8 cellular contexts compared by ENCODE assay signal in genomic region chr18:50280707-50281294, GRCh38. TPM values are rescaled to one million over a fixed set of nuclear protein-coding genes. Genes with fewer than 3 reads are reported as not detected.
DNase-seq lines count a peak whose midpoint lies in the region; ATAC-seq, FAIRE-seq and TF ChIP-seq lines count a peak whose summit lies in the region.

No MANE protein-coding gene starts in this region.

- CTCF ChIA-PET in SK-N-SH (lab: Yijun Ruan, JAX): interaction anchor here (1.2 to 4.6 kb wide), 4 partner anchors 14 to 422 kb away, joined by 3 to 23 read pairs (median 4); partner anchors contain the start of gene CFAP53

- dilution Hi-C loops in keratinocyte (cut with MboI; ENCODE audit: extremely low pct_ligation_motif_present, low sequenced_read_pairs): no loop called here

- H3K4me3 ChIP-seq in SK-N-SH (ENCODE audit: low read depth in 2 of 2, low read length in 1 of 2) (peak overlapping the region; percentile 86 to 99), keratinocyte (ENCODE audit: control insufficient read depth in 2 of 3, extremely low read depth in 1 of 3, insufficient read depth in 2 of 3, low read depth in 1 of 3, low read length in 3 of 3) (peak overlapping the region; percentile 85 to 100 (median 99)), subcutaneous abdominal adipose tissue (ENCODE audit: low read depth in 1 of 5, low read length in 5 of 5) (peak overlapping the region; percentile 92 to 100 (median 96))

- H4K20me1 ChIP-seq in SK-N-SH (ENCODE audit: insufficient read depth) (0 out of 2 replicates have a peak, but pooled peaks cover 6% of the 10 kb centered on the region), keratinocyte (ENCODE audit: control insufficient read depth, extremely low read depth, insufficient read depth, low read length) (no peaks in the 10 kb centered on the region)

- 1% methylated on average over 16 of the region's 16 CpGs for WGBS in SK-N-SH (ENCODE audit: low lambda C conversion rate)

- peaks cover 31% of the 10 kb centered on the region for H3K4me1 Mint-ChIP-seq in activated naive CD8-positive, alpha-beta T cell treated with anti-CD3 and anti-CD28 coated beads, Interleukin-2, amount 10 ng/mL, durations not matched to agents 7 days and 5 days

- H3K27me3 ChIP-seq in SK-N-SH (ENCODE audit: insufficient read depth) (no peaks in the 10 kb centered on the region), keratinocyte (ENCODE audit: control insufficient read depth, extremely low read depth, insufficient read depth, low read length) (no peaks in the 10 kb centered on the region), subcutaneous abdominal adipose tissue (ENCODE audit: control insufficient read depth in 5 of 5, insufficient read depth in 4 of 5, low read length in 5 of 5) (no peaks in the 10 kb centered on the region)

- H2AFZ ChIP-seq in SK-N-SH (ENCODE audit: low read depth) (peak overlapping the region; percentile 77), keratinocyte (ENCODE audit: control insufficient read depth, low read length) (peak overlapping the region; percentile 89)

- H3K9me3 ChIP-seq in SK-N-SH (no peaks in the 10 kb centered on the region), keratinocyte (ENCODE audit: control insufficient read depth, low read depth, low read length) (no peaks in the 10 kb centered on the region), subcutaneous abdominal adipose tissue (ENCODE audit: control insufficient read depth in 5 of 5, low read length in 5 of 5) (no peaks in the 10 kb centered on the region)

- peaks cover 3% of the 10 kb centered on the region for H3K9me1 ChIP-seq in keratinocyte (ENCODE audit: control insufficient read depth, extremely low read depth, insufficient read depth, low read length)

- H3K79me2 ChIP-seq in SK-N-SH (ENCODE audit: insufficient read depth) (peaks cover 41% of the 10 kb centered on the region), keratinocyte (ENCODE audit: control insufficient read depth, insufficient read depth, low read length) (peaks cover 61% of the 10 kb centered on the region)

- H3K4me2 ChIP-seq in SK-N-SH (peak overlapping the region; percentile 92), keratinocyte (ENCODE audit: control insufficient read depth, extremely low read depth, insufficient read depth, low read depth, low read length) (peak overlapping the region; percentile 81)

- no peak for FAIRE-seq in keratinocyte (lab: Jason Lieb, UNC)

- peak overlapping the region; percentile 97 for H3K27ac Mint-ChIP-seq in activated naive CD8-positive, alpha-beta T cell treated with anti-CD3 and anti-CD28 coated beads, Interleukin-2, amount 10 ng/mL, durations not matched to agents 7 days and 5 days

- H3K9me3 Mint-ChIP-seq in activated naive CD8-positive, alpha-beta T cell treated with anti-CD3 and anti-CD28 coated beads, Interleukin-2, amount 10 ng/mL, durations not matched to agents 7 days and 5 days: no peaks in the 10 kb centered on the region

- H3K9ac ChIP-seq in SK-N-SH (peak overlapping the region; percentile 76), keratinocyte (ENCODE audit: control insufficient read depth, extremely low read depth, insufficient read depth, low read length) (peak overlapping the region; percentile 99), subcutaneous abdominal adipose tissue (ENCODE audit: low read length in 5 of 5) (peak overlapping the region; percentile 73 to 100 (median 97))

- peak overlapping the region; percentile 75 to 95 for H3K27ac ChIP-seq in SK-N-SH (ENCODE audit: low read depth in 2 of 2, low read length in 1 of 2)
- H3K27ac ChIP-seq in keratinocyte (ENCODE audit: control insufficient read depth, insufficient read depth, low read length): peak overlapping the region; percentile 98
- H3K27ac ChIP-seq in subcutaneous abdominal adipose tissue (ENCODE audit: low read depth, low read length): peak overlapping the region; percentile 88

- TF ChIP-seq RAD21 in SK-N-SH (IDR thresholded peaks at IDR 0.05; ENCODE audit: low read length): no peak

- no peaks in the 10 kb centered on the region for H3K9me2 ChIP-seq in SK-N-SH

- H3K4me1 ChIP-seq in SK-N-SH (ENCODE audit: control insufficient read depth in 1 of 2, insufficient read depth in 2 of 2, low read depth in 1 of 2, low read length in 1 of 2): peaks cover 14 to 23% of the 10 kb centered on the region in 2 experiments; a peak in 3 of 4 replicates
- peaks cover 57% of the 10 kb centered on the region for H3K4me1 ChIP-seq in keratinocyte (ENCODE audit: control insufficient read depth, extremely low read depth, insufficient read depth, low read length)
- peaks cover 4 to 30% (median 27%) of the 10 kb centered on the region in 5 donors for H3K4me1 ChIP-seq in subcutaneous abdominal adipose tissue (ENCODE audit: control insufficient read depth in 5 of 5, insufficient read depth in 5 of 5, low read length in 5 of 5)

- POLR2A ChIA-PET in SK-N-SH (lab: Yijun Ruan, JAX): interaction anchor here (0.7 to 1.8 kb wide), 3 partner anchors 7 to 15 kb away, joined by 3 to 11 read pairs (median 4); partner anchors contain the start of gene CFAP53
- POLR2A ChIA-PET in activated naive CD8-positive, alpha-beta T cell treated with anti-CD3 and anti-CD28 coated beads, Interleukin-2, amount 10 ng/mL, durations not matched to agents 7 days and 5 days (lab: Charles Lee): interaction anchor here (0.6 to 3.0 kb wide), 9 partner anchors 9 to 749 kb away, joined by 3 to 17 read pairs (median 8); partner anchors contain the start of gene SMAD4

- DNase-seq in SK-N-SH (no peak), keratinocyte (ENCODE audit: low read depth, low spot score) (no peak), glomerular visceral epithelial cell (ENCODE audit: extremely low spot score) (no peak), NCI-H2107 treated with DMSO at 0.1 percent for 48 hours (lab: John Stamatoyannopoulos, UW; ENCODE audit: unreplicated experiment) (no peak)
- no peak for DNase-seq in activated naive CD8-positive, alpha-beta T cell treated with anti-CD3 and anti-CD28 coated beads, Interleukin-2, amount 10 ng/mL, durations not matched to agents 7 days and 5 days

- no peak for TF ChIP-seq CTCF in SK-N-SH (IDR thresholded peaks at IDR 0.05)
- no peak for TF ChIP-seq CTCF in keratinocyte (optimal IDR thresholded peaks at IDR 0.05 in 1 of 3, IDR thresholded peaks at IDR 0.05 in 1 of 3, conservative IDR thresholded peaks at IDR 0.05 in 1 of 3; ENCODE audit: extremely low read depth in 1 of 3, insufficient read depth in 2 of 3, low read length in 3 of 3)

- H3K36me3 ChIP-seq in SK-N-SH (replicated peaks in 1 of 2; ENCODE audit: control insufficient read depth in 1 of 2, insufficient read depth in 2 of 2, low read length in 1 of 2) (peaks cover 42 to 78% of the 10 kb centered on the region in 2 experiments), keratinocyte (ENCODE audit: control insufficient read depth in 2 of 2, extremely low read depth in 1 of 2, insufficient read depth in 2 of 2, low read length in 2 of 2) (peaks cover 29 to 60% of the 10 kb centered on the region in 2 experiments), subcutaneous abdominal adipose tissue (ENCODE audit: control insufficient read depth in 5 of 5, insufficient read depth in 5 of 5, low read length in 5 of 5) (peaks cover 8 to 67% (median 55%) of the 10 kb centered on the region in 5 donors)

- ATAC-seq in SK-N-SH treated with all-trans-retinoic acid at 6 μM for 48 hours: no peak
- no peak for ATAC-seq in activated naive CD8-positive, alpha-beta T cell treated with anti-CD3 and anti-CD28 coated beads, Interleukin-2, amount 10 ng/mL, durations not matched to agents 7 days and 5 days (ENCODE audit: low read depth)
- no peak for ATAC-seq in GM18519 (IDR thresholded peaks at IDR 0.05; ENCODE audit: low FRiP score, unreplicated experiment)

- H3K27me3 Mint-ChIP-seq in activated naive CD8-positive, alpha-beta T cell treated with anti-CD3 and anti-CD28 coated beads, Interleukin-2, amount 10 ng/mL, durations not matched to agents 7 days and 5 days: no peaks in the 10 kb centered on the region

- H3K36me3 Mint-ChIP-seq in activated naive CD8-positive, alpha-beta T cell treated with anti-CD3 and anti-CD28 coated beads, Interleukin-2, amount 10 ng/mL, durations not matched to agents 7 days and 5 days: peaks cover 37% of the 10 kb centered on the region

- no peak for TF ChIP-seq EP300 in SK-N-SH (IDR thresholded peaks at IDR 0.05; ENCODE audit: borderline replicate concordance in 1 of 2, low read depth in 1 of 2, low read length in 1 of 2)

- H3F3A ChIP-seq in SK-N-SH (replicated peaks; ENCODE audit: insufficient read depth): peaks cover 4% of the 10 kb centered on the region

- peak overlapping the region; percentile 84 for H3K4me3 Mint-ChIP-seq in activated naive CD8-positive, alpha-beta T cell treated with anti-CD3 and anti-CD28 coated beads, Interleukin-2, amount 10 ng/mL, durations not matched to agents 7 days and 5 days

RNA-seq across cellular contexts. Expression of gene MBD1, which starts 0.5 kb away (rescaled TPM):
- 70.6 and 72.3 TPM in 2 replicates for polyA plus RNA-seq in SK-N-SH (2012; rRNA removed)
- 28.8 and 38.1 TPM in 2 replicates for polyA plus RNA-seq in SK-N-SH (2012; cell fraction: cytosol; rRNA removed)
- 297 and 314 TPM in 2 replicates for polyA plus RNA-seq in SK-N-SH (2012; cell fraction: nucleus; rRNA removed)
- total RNA-seq in activated naive CD8-positive, alpha-beta T cell treated with anti-CD3 and anti-CD28 coated beads, Interleukin-2, amount 10 ng/mL, durations not matched to agents 7 days and 5 days: 100 to 1,000 TPM; 108 to 123 TPM
- polyA plus RNA-seq in keratinocyte: 64.2 to 77.5 TPM (median 73.9 TPM) in 3 replicates
- polyA plus RNA-seq in keratinocyte (2011; ENCODE audit: low read depth): 50.0 TPM
- 46.4 and 65.0 TPM in 2 replicates for polyA plus RNA-seq in keratinocyte (2011; cell fraction: cytosol; rRNA removed)
- polyA plus RNA-seq in keratinocyte (2011; cell fraction: nucleus; rRNA removed): 196 TPM in 2 replicates
- 56.9 and 76.5 TPM in 2 replicates for polyA plus RNA-seq in keratinocyte (2012; ENCODE audit: low replicate concordance)
- 53.6 to 123 TPM (median 64.1 TPM) in 3 replicates for polyA minus RNA-seq in keratinocyte
- polyA minus RNA-seq in keratinocyte (2011; cell fraction: cytosol; rRNA and poly(A)+ RNA removed): 95.5 TPM
- polyA minus RNA-seq in keratinocyte (2011; cell fraction: nucleus; rRNA and poly(A)+ RNA removed): 75.7 and 78.0 TPM in 2 replicates

RNA-seq across cellular contexts. Expression of gene CXXC1, which starts 6.7 kb away (rescaled TPM):
- polyA plus RNA-seq in SK-N-SH (2012; rRNA removed): 119 and 128 TPM in 2 replicates
- 30.4 and 49.9 TPM in 2 replicates for polyA plus RNA-seq in SK-N-SH (2012; cell fraction: cytosol; rRNA removed)
- polyA plus RNA-seq in SK-N-SH (2012; cell fraction: nucleus; rRNA removed): 537 and 601 TPM in 2 replicates
- 100 to 1,000 TPM; 155 to 160 TPM for total RNA-seq in activated naive CD8-positive, alpha-beta T cell treated with anti-CD3 and anti-CD28 coated beads, Interleukin-2, amount 10 ng/mL, durations not matched to agents 7 days and 5 days
- polyA plus RNA-seq in keratinocyte: 33.6 to 49.0 TPM (median 44.1 TPM) in 3 replicates
- polyA plus RNA-seq in keratinocyte (2011; ENCODE audit: low read depth): 112 TPM
- 15.1 and 33.3 TPM in 2 replicates for polyA plus RNA-seq in keratinocyte (2011; cell fraction: cytosol; rRNA removed)
- 106 and 110 TPM in 2 replicates for polyA plus RNA-seq in keratinocyte (2011; cell fraction: nucleus; rRNA removed)
- 52.2 and 56.7 TPM in 2 replicates for polyA plus RNA-seq in keratinocyte (2012; ENCODE audit: low replicate concordance)
- polyA minus RNA-seq in keratinocyte: 29.1 to 50.9 TPM (median 37.0 TPM) in 3 replicates
- 31.7 TPM for polyA minus RNA-seq in keratinocyte (2011; cell fraction: cytosol; rRNA and poly(A)+ RNA removed)
- 25.6 and 34.9 TPM in 2 replicates for polyA minus RNA-seq in keratinocyte (2011; cell fraction: nucleus; rRNA and poly(A)+ RNA removed)

RNA-seq across cellular contexts. Expression of gene CFAP53, which starts 14.5 kb away (rescaled TPM):
- 1.6 TPM in 2 replicates for polyA plus RNA-seq in SK-N-SH (2012; rRNA removed)
- polyA plus RNA-seq in SK-N-SH (2012; cell fraction: cytosol; rRNA removed): 1.6 and 2.1 TPM in 2 replicates
- polyA plus RNA-seq in SK-N-SH (2012; cell fraction: nucleus; rRNA removed): 0.94 and 1.2 TPM in 2 replicates
- under 1 TPM; 0.36 to 0.68 TPM for total RNA-seq in activated naive CD8-positive, alpha-beta T cell treated with anti-CD3 and anti-CD28 coated beads, Interleukin-2, amount 10 ng/mL, durations not matched to agents 7 days and 5 days
- 0.44 to 0.70 TPM (median 0.59 TPM) in 3 replicates for polyA plus RNA-seq in keratinocyte
- polyA plus RNA-seq in keratinocyte (2011; ENCODE audit: low read depth): 45.5 TPM
- polyA plus RNA-seq in keratinocyte (2011; cell fraction: cytosol; rRNA removed): 0.29 and 0.40 TPM in 2 replicates
- polyA plus RNA-seq in keratinocyte (2011; cell fraction: nucleus; rRNA removed): 0.65 and 0.92 TPM in 2 replicates
- 0.50 and 5.9 TPM in 2 replicates for polyA plus RNA-seq in keratinocyte (2012; ENCODE audit: low replicate concordance)
- polyA minus RNA-seq in keratinocyte: 0.19 TPM in 1 of 3 replicates, not detected in the others
- polyA minus RNA-seq in keratinocyte (2011; cell fraction: cytosol; rRNA and poly(A)+ RNA removed): not detected
- polyA minus RNA-seq in keratinocyte (2011; cell fraction: nucleus; rRNA and poly(A)+ RNA removed): 0.21 TPM in 1 of 2 replicates, not detected in the other
